Comparison of ENCODE assay signal across 20 cellular contexts in genomic region chr2:187338679-187339121, GRCh38.
DNase-seq lines count a peak whose midpoint lies in the region; ATAC-seq and TF ChIP-seq lines count a peak whose summit lies in the region.
"Had no signal": no experiment of that assay in that cellular context is flagged by ENCODE, and none has a peak within 500 bp of the region (broad histone marks: within the 10 kb centered on the region; RNA-seq: fewer than 3 reads in every experiment).

No MANE protein-coding gene starts in this region.

- no peaks in the 10 kb centered on the region for H3F3A ChIP-seq in GM23338 (replicated peaks; ENCODE audit: low read depth)
- H3F3A ChIP-seq in smooth muscle cell (ENCODE audit: low read depth): no peaks in the 10 kb centered on the region

- H3K4me1 Mint-ChIP-seq in GM23338: no peaks in the 10 kb centered on the region
- H3K4me1 Mint-ChIP-seq: activated B cell treated with CpG ODN at 0.5 μM for 24 hours; central memory CD8-positive, alpha-beta T cell; immature natural killer cell had no signal

- TF ChIP-seq CTCF in GM23338 (conservative IDR thresholded peaks at IDR 0.05; ENCODE audit: low read depth in 2 of 2) (no peak), smooth muscle cell (IDR thresholded peaks at IDR 0.05; ENCODE audit: borderline replicate concordance, insufficient read depth, poor library complexity, severe bottlenecking) (no peak)

- H3K4me2 ChIP-seq in GM23338 (no peak overlapping the region), smooth muscle cell (no peak overlapping the region)

- H2AFZ ChIP-seq in GM23338 (0 out of 2 replicates have a peak overlapping the region, but pooled peaks have one; percentile 16), smooth muscle cell (ENCODE audit: low read depth) (no peak overlapping the region)

- no peaks in the 10 kb centered on the region for H4K20me1 ChIP-seq in GM23338 (replicated peaks; ENCODE audit: insufficient read depth)
- H4K20me1 ChIP-seq in smooth muscle cell (ENCODE audit: low read depth): no peaks in the 10 kb centered on the region

- ATAC-seq in GM23338: peak; percentile 70
- ATAC-seq: activated CD8-positive, alpha-beta T cell treated with anti-CD3 and anti-CD28 coated beads for 36 hours; CD8-positive, alpha-beta T cell; PC-3 had no signal

- H3K36me3 ChIP-seq in GM23338 (ENCODE audit: insufficient read depth) (no peaks in the 10 kb centered on the region), smooth muscle cell (ENCODE audit: low read depth) (no peaks in the 10 kb centered on the region)
- no peaks in the 10 kb centered on the region for H3K36me3 ChIP-seq in effector memory CD4-positive, alpha-beta T cell (ENCODE audit: control insufficient read depth, insufficient read depth, low read length)

- DNase-seq in GM23338 (ENCODE audit: low spot score) (peak; percentile 6), UCSD-AML1 (lab: John Stamatoyannopoulos, UW; ENCODE audit: unreplicated experiment) (peak; percentile 15), islet precursor cell (peak; percentile 54), posterior vena cava (ENCODE audit: low spot score) (peak; percentile 76), smooth muscle cell (lab: John Stamatoyannopoulos, UW; ENCODE audit: unreplicated experiment) (no peak), H4 (ENCODE audit: low spot score) (no peak)
- DNase-seq in activated CD4-positive, alpha-beta T cell treated with anti-CD3 and anti-CD28 coated beads, Interleukin-2, amount 50 U/mL, for 1 hour: no peak
- DNase-seq in effector memory CD4-positive, alpha-beta T cell: no peak
- DNase-seq: activated B cell treated with CpG ODN at 0.5 μM for 24 hours; activated CD8-positive, alpha-beta T cell treated with anti-CD3 and anti-CD28 coated beads for 36 hours; activated naive CD4-positive, alpha-beta T cell treated with anti-CD3 and anti-CD28 coated beads for 36 hours; activated T-cell treated with anti-CD3 and anti-CD28 coated beads, Interleukin-2, amount 50 U/mL, for 24 hours; CD8-positive, alpha-beta T cell; DMS79 treated with DMSO at 0.1 percent for 48 hours; effector CD4-positive, alpha-beta T cell; immature natural killer cell; NCI-H1417 treated with DMSO at 0.1 percent for 48 hours; PC-3 had no signal

- no peak overlapping the region for H3K4me3 Mint-ChIP-seq in GM23338
- H3K4me3 Mint-ChIP-seq: activated B cell treated with CpG ODN at 0.5 μM for 24 hours; activated CD8-positive, alpha-beta T cell treated with anti-CD3 and anti-CD28 coated beads for 36 hours; activated naive CD4-positive, alpha-beta T cell treated with anti-CD3 and anti-CD28 coated beads for 36 hours; activated T-cell treated with anti-CD3 and anti-CD28 coated beads, Interleukin-2, amount 50 U/mL, for 24 hours; CD8-positive, alpha-beta T cell; central memory CD8-positive, alpha-beta T cell; immature natural killer cell; T-helper 2 cell treated with Interferon-gamma antibody and Interleukin-4, amounts not matched to agents 5 μg/mL and 100 μg/mL, for 36 hours had no signal

- no peak overlapping the region for H3K4me3 ChIP-seq in GM23338
- no peak overlapping the region for H3K4me3 ChIP-seq in smooth muscle cell
- H3K4me3 ChIP-seq in effector memory CD4-positive, alpha-beta T cell (ENCODE audit: insufficient read depth, low read depth, low read length, poor library complexity, severe bottlenecking): no peak overlapping the region

- H3K9me3 ChIP-seq in smooth muscle cell (replicated peaks; ENCODE audit: low read depth): no peaks in the 10 kb centered on the region
- no peaks in the 10 kb centered on the region for H3K9me3 ChIP-seq in effector memory CD4-positive, alpha-beta T cell (ENCODE audit: control insufficient read depth, low read length)

- H3K27ac ChIP-seq in GM23338 (ENCODE audit: low read depth) (no peak overlapping the region), smooth muscle cell (ENCODE audit: low read depth) (no peak overlapping the region)
- no peak overlapping the region for H3K27ac ChIP-seq in effector memory CD4-positive, alpha-beta T cell (ENCODE audit: insufficient read depth, low read length, poor library complexity, severe bottlenecking)

- H3K9me2 ChIP-seq in GM23338 (ENCODE audit: insufficient read depth): no peaks in the 10 kb centered on the region

- H3K9me3 Mint-ChIP-seq in GM23338: no peaks in the 10 kb centered on the region
- H3K9me3 Mint-ChIP-seq: activated B cell treated with CpG ODN at 0.5 μM for 24 hours; activated CD8-positive, alpha-beta T cell treated with anti-CD3 and anti-CD28 coated beads for 36 hours; activated naive CD4-positive, alpha-beta T cell treated with anti-CD3 and anti-CD28 coated beads for 36 hours; activated T-cell treated with anti-CD3 and anti-CD28 coated beads, Interleukin-2, amount 50 U/mL, for 24 hours; CD8-positive, alpha-beta T cell; central memory CD8-positive, alpha-beta T cell; T-helper 2 cell treated with Interferon-gamma antibody and Interleukin-4, amounts not matched to agents 5 μg/mL and 100 μg/mL, for 36 hours had no signal

- H3K36me3 Mint-ChIP-seq in GM23338 (ENCODE audit: low read depth): no peaks in the 10 kb centered on the region
- H3K36me3 Mint-ChIP-seq: CD8-positive, alpha-beta T cell; immature natural killer cell had no signal

- no peaks in the 10 kb centered on the region for H3K27me3 ChIP-seq in GM23338 (ENCODE audit: insufficient read depth)
- H3K27me3 ChIP-seq in smooth muscle cell (ENCODE audit: low read depth): no peaks in the 10 kb centered on the region
- H3K27me3 ChIP-seq in effector memory CD4-positive, alpha-beta T cell (replicated peaks; ENCODE audit: control insufficient read depth, insufficient read depth, low read length, poor library complexity, severe bottlenecking): no peaks in the 10 kb centered on the region

- no peak overlapping the region for H3K27ac Mint-ChIP-seq in GM23338
- H3K27ac Mint-ChIP-seq: activated B cell treated with CpG ODN at 0.5 μM for 24 hours; activated CD8-positive, alpha-beta T cell treated with anti-CD3 and anti-CD28 coated beads for 36 hours; activated naive CD4-positive, alpha-beta T cell treated with anti-CD3 and anti-CD28 coated beads for 36 hours; activated T-cell treated with anti-CD3 and anti-CD28 coated beads, Interleukin-2, amount 50 U/mL, for 24 hours; CD8-positive, alpha-beta T cell; immature natural killer cell; T-helper 2 cell treated with Interferon-gamma antibody and Interleukin-4, amounts not matched to agents 5 μg/mL and 100 μg/mL, for 36 hours had no signal

- no peaks in the 10 kb centered on the region for H3K27me3 Mint-ChIP-seq in GM23338 (ENCODE audit: insufficient read depth, low read depth, poor library complexity)
- H3K27me3 Mint-ChIP-seq: activated B cell treated with CpG ODN at 0.5 μM for 24 hours; activated CD8-positive, alpha-beta T cell treated with anti-CD3 and anti-CD28 coated beads for 36 hours; activated T-cell treated with anti-CD3 and anti-CD28 coated beads, Interleukin-2, amount 50 U/mL, for 24 hours; central memory CD8-positive, alpha-beta T cell had no signal

- intact Hi-C loops in posterior vena cava (cut with DNase I): no loop called here

- H3K79me2 ChIP-seq in GM23338 (replicated peaks; ENCODE audit: insufficient read depth): no peaks in the 10 kb centered on the region
- H3K79me2 ChIP-seq in smooth muscle cell (ENCODE audit: low read depth): no peaks in the 10 kb centered on the region

- H3K4me1 ChIP-seq in GM23338 (ENCODE audit: insufficient read depth) (peaks cover 4% of the 10 kb centered on the region; the same call in 1 of the 2 replicates), smooth muscle cell (ENCODE audit: low read depth) (no peaks in the 10 kb centered on the region)
- H3K4me1 ChIP-seq in effector memory CD4-positive, alpha-beta T cell (ENCODE audit: control insufficient read depth, insufficient read depth, low read length, poor library complexity, severe bottlenecking): no peaks in the 10 kb centered on the region

- WGBS in smooth muscle cell (ENCODE audit: low lambda C conversion rate): 73% methylated on average over 6 of the region's 6 CpGs

- H3K9ac ChIP-seq in smooth muscle cell (ENCODE audit: low read depth): no peak overlapping the region

TF ChIP-seq in GM23338, 12 proteins besides CTCF, POLR2A, EP300 and RAD21:
- TF ChIP-seq REST (IDR thresholded peaks at IDR 0.05; ENCODE audit: unreplicated experiment): no peak
- TF ChIP-seq NANOG (IDR thresholded peaks at IDR 0.05; ENCODE audit: borderline replicate concordance): no peak
- TF ChIP-seq POLR2AphosphoS5 (IDR thresholded peaks at IDR 0.05; ENCODE audit: low read depth): no peak
- no peak for TF ChIP-seq EZH2 (IDR thresholded peaks at IDR 0.05; ENCODE audit: low read depth, unreplicated experiment)
- no peak for TF ChIP-seq CREB1 (CRISPR knock-in tag; IDR thresholded peaks at IDR 0.05; ENCODE audit: low read depth)
- no peak for TF ChIP-seq EZH2phosphoT487 (IDR thresholded peaks at IDR 0.05; ENCODE audit: unreplicated experiment)
- no peak for TF ChIP-seq ZNF331 (CRISPR knock-in tag; IDR thresholded peaks at IDR 0.05; ENCODE audit: low read depth)

Comparison
In these comparisons a context has a peak if more than half of its experiments do, and no peak if none do; other contexts are left out.
1. DNase-seq: peak in GM23338 (single experiment), UCSD-AML1 (single experiment), islet precursor cell (single experiment) and posterior vena cava (single experiment); none in smooth muscle cell (single experiment), activated CD4-positive, alpha-beta T cell treated with anti-CD3 and anti-CD28 coated beads, Interleukin-2, amount 50 U/mL, for 1 hour (single experiment), effector memory CD4-positive, alpha-beta T cell (0 of 3) and H4 (single experiment).